In the genomic region with DNA sequence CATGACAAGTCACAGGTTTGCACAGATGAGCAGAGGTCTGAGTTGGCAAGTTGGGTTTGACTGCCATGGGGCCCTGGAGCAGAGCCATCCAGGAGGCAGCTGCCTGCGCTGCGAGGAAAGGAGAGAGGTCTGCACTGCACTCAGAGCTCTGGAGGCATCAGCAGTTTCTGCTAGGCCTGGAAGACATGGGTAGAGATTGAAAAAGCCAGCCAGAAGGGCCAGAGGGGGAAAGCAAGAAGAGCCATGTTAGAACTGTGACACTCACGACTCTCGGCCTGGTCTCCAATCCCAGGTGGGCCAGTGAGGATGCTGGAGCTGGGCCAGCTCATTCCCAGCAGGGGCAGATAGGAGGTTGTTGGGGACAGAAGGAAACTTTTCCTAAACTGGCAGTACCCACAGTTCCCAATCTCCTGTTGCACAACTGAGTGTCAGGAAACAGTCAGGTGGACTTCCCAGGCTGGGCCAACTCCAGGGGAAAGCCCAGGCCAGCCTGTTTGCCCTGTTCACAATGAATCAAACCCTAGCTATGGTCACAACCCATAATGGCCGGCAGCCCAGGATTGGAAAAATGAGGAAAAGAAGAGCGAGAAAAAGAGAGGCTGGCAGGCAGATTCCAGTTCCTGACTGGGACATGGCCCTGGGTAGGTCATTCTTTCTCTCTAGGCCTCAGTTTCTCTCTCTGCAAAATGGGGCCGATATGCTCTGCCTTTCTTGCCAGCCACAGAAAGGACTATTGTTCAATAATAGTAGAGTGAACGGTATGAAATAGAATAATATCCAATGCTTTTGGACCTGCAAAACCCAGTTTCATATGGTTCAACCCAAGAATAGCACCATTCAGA, we compare ENCODE assay signal across 16 cellular contexts. TPM values are rescaled to one million over a fixed set of nuclear protein-coding genes. Genes with fewer than 3 reads are reported as not detected.
DNase-seq lines count a peak whose midpoint lies in the region; ATAC-seq and TF ChIP-seq lines count a peak whose summit lies in the region.
"Had no signal": no experiment of that assay in that cellular context is flagged by ENCODE, and none has a peak within 500 bp of the region (broad histone marks: within the 10 kb centered on the region; RNA-seq: fewer than 3 reads in every experiment).

No MANE protein-coding gene starts in this region.

- H3K79me1 ChIP-seq in mesenchymal stem cell (replicated peaks; ENCODE audit: low read length, poor library complexity, severe bottlenecking): no peaks in the 10 kb centered on the region

- H3K4me1 Mint-ChIP-seq in MCF 10A (ENCODE audit: insufficient read depth, unreplicated experiment) (peaks cover 13% of the 10 kb centered on the region), chondrocyte (ENCODE audit: low read depth) (peaks cover 7% of the 10 kb centered on the region)
- H3K4me1 Mint-ChIP-seq: naive B cell had no signal

- POLR2A ChIA-PET in MCF 10A (lab: Yijun Ruan, JAX): no interaction called here

- H2BK12ac ChIP-seq in mesenchymal stem cell (ENCODE audit: low read length in 2 of 2): no peak overlapping the region

- DNase-seq in MCF 10A (ENCODE audit: unreplicated experiment): peak; percentile 26
- no peak for DNase-seq in mammary epithelial cell
- DNase-seq in chondrocyte (ENCODE audit: low spot score): peak; percentile 55
- DNase-seq in lung (ENCODE audit: low spot score): no peak
- DNase-seq in ureter (ENCODE audit: low spot score): peak; percentile 34
- no peak for DNase-seq in mesenchymal stem cell
- DNase-seq in stimulated activated CD4-positive, alpha-beta T cell treated with anti-CD3 and anti-CD28 coated beads, Interleukin-4, amount 100 ng/mL, for 4 hours: no peak
- no peak for DNase-seq in NCI-H1105 treated with DMSO at 0.1 percent for 48 hours (lab: John Stamatoyannopoulos, UW)
- DNase-seq: activated naive CD4-positive, alpha-beta T cell treated with anti-CD3 and anti-CD28 coated beads, Interleukin-2, amount 10 ng/mL, durations not matched to agents 7 days and 5 days; heart right ventricle; naive B cell; NCI-H1105; right cardiac atrium had no signal

- no peak for TF ChIP-seq CTCF in MCF 10A (IDR thresholded peaks at IDR 0.05; ENCODE audit: unreplicated experiment)
- no peak for TF ChIP-seq CTCF in mammary epithelial cell (conservative IDR thresholded peaks at IDR 0.05 in 1 of 2, IDR thresholded peaks at IDR 0.05 in 1 of 2; ENCODE audit: extremely low read depth in 1 of 2, insufficient read depth in 1 of 2, low read depth in 1 of 2, low read length in 2 of 2)
- TF ChIP-seq CTCF in chondrocyte (IDR thresholded peaks at IDR 0.05): no peak
- no peak for TF ChIP-seq CTCF in lung (IDR thresholded peaks at IDR 0.05; ENCODE audit: control extremely low read depth, extremely low read depth)

- no peaks in the 10 kb centered on the region for H3K79me2 ChIP-seq in mammary epithelial cell (ENCODE audit: insufficient read depth, low read length)

- H3K4me3 Mint-ChIP-seq in MCF 10A (ENCODE audit: unreplicated experiment) (no peak overlapping the region), chondrocyte (ENCODE audit: unreplicated experiment) (no peak overlapping the region)
- H3K4me3 Mint-ChIP-seq: activated naive CD4-positive, alpha-beta T cell treated with anti-CD3 and anti-CD28 coated beads, Interleukin-2, amount 10 ng/mL, durations not matched to agents 7 days and 5 days; naive B cell had no signal

- in situ Hi-C loops in mammary epithelial cell (cut with MboI; ENCODE audit: low sequenced_read_pairs in 2 of 2): no loop called here

- no peaks in the 10 kb centered on the region for H3K27me3 ChIP-seq in mammary epithelial cell (ENCODE audit: insufficient read depth, low read length)
- H3K27me3 ChIP-seq in lung (ENCODE audit: control insufficient read depth, insufficient read depth): no peaks in the 10 kb centered on the region
- peaks cover 0 to 5% of the 10 kb centered on the region in 2 experiments for H3K27me3 ChIP-seq in mesenchymal stem cell (ENCODE audit: control insufficient read depth in 1 of 2, insufficient read depth in 1 of 2, low read length in 2 of 2)
- H3K27me3 ChIP-seq: cardiac muscle cell, SJSA1 had no signal

- H3K4me1 ChIP-seq in mammary epithelial cell (ENCODE audit: insufficient read depth, low read length) (no peaks in the 10 kb centered on the region), lung (ENCODE audit: control insufficient read depth in 2 of 2, insufficient read depth in 2 of 2, low read length in 2 of 2) (no peaks in the 10 kb centered on the region), mesenchymal stem cell (ENCODE audit: control insufficient read depth, insufficient read depth, low read depth, low read length) (peaks cover 3% of the 10 kb centered on the region)

- no peak overlapping the region for H2AFZ ChIP-seq in mammary epithelial cell (ENCODE audit: low read depth, low read length)
- H2AFZ ChIP-seq in mesenchymal stem cell (ENCODE audit: low read depth, low read length): no peak overlapping the region

- H3K36me3 ChIP-seq in mammary epithelial cell (ENCODE audit: insufficient read depth, low read length) (peaks cover 2% of the 10 kb centered on the region), lung (ENCODE audit: control insufficient read depth in 2 of 2, insufficient read depth in 2 of 2, low read length in 2 of 2) (peaks cover 0 to 3% of the 10 kb centered on the region in 2 donors), mesenchymal stem cell (ENCODE audit: control insufficient read depth in 1 of 2, insufficient read depth in 2 of 2, low read depth in 1 of 2, low read length in 2 of 2) (peaks cover 5 to 18% of the 10 kb centered on the region in 2 experiments)
- H3K36me3 ChIP-seq: cardiac muscle cell, SJSA1 had no signal

- H3K36me3 Mint-ChIP-seq in MCF 10A (ENCODE audit: insufficient read depth, unreplicated experiment) (no peaks in the 10 kb centered on the region), chondrocyte (ENCODE audit: low read depth) (peaks cover 10% of the 10 kb centered on the region)
- H3K36me3 Mint-ChIP-seq: activated naive CD4-positive, alpha-beta T cell treated with anti-CD3 and anti-CD28 coated beads, Interleukin-2, amount 10 ng/mL, durations not matched to agents 7 days and 5 days had no signal

- H2AK5ac ChIP-seq in mesenchymal stem cell (ENCODE audit: low read length, severe bottlenecking): no peak overlapping the region

- H3K27ac ChIP-seq in mammary epithelial cell (ENCODE audit: insufficient read depth, low read depth, low read length) (no peak overlapping the region), lung (ENCODE audit: low read depth in 1 of 2, low read length in 1 of 2) (no peak overlapping the region), mesenchymal stem cell (ENCODE audit: low read length, poor library complexity, severe bottlenecking) (no peak overlapping the region)
- H3K27ac ChIP-seq: cardiac muscle cell, heart right ventricle, SJSA1 had no signal

- H3K4me2 ChIP-seq in mammary epithelial cell (ENCODE audit: insufficient read depth, low read depth, low read length) (no peak overlapping the region), mesenchymal stem cell (ENCODE audit: low read length, poor library complexity, severe bottlenecking) (no peak overlapping the region)

- no peak overlapping the region for H4K91ac ChIP-seq in mesenchymal stem cell (ENCODE audit: low read length)

- H4K20me1 ChIP-seq in mammary epithelial cell (ENCODE audit: insufficient read depth, low read length): no peaks in the 10 kb centered on the region

- no peak overlapping the region for H3K4me3 ChIP-seq in mammary epithelial cell (replicated peaks in 1 of 3; ENCODE audit: insufficient read depth in 1 of 3, low read depth in 2 of 3, low read length in 3 of 3)
- H3K4me3 ChIP-seq in lung: no peak overlapping the region
- no peak overlapping the region for H3K4me3 ChIP-seq in mesenchymal stem cell (ENCODE audit: insufficient read depth in 1 of 2, low read depth in 1 of 2, low read length in 2 of 2)
- H3K4me3 ChIP-seq: cardiac muscle cell, heart right ventricle, SJSA1 had no signal

- H3K9ac ChIP-seq in mammary epithelial cell (ENCODE audit: insufficient read depth, low read length) (no peak overlapping the region), mesenchymal stem cell (ENCODE audit: low read length) (no peak overlapping the region)

- H2BK120ac ChIP-seq in mesenchymal stem cell (ENCODE audit: low read depth, low read length): no peak overlapping the region

- no peak overlapping the region for H3K14ac ChIP-seq in mesenchymal stem cell (ENCODE audit: low read length in 2 of 2)

- H3K27ac Mint-ChIP-seq in MCF 10A (ENCODE audit: low read depth, unreplicated experiment) (no peak overlapping the region), chondrocyte (ENCODE audit: unreplicated experiment) (no peak overlapping the region)

- H3K27me3 Mint-ChIP-seq in MCF 10A (ENCODE audit: insufficient read depth, unreplicated experiment): no peaks in the 10 kb centered on the region
- H3K27me3 Mint-ChIP-seq in chondrocyte (ENCODE audit: low read depth): no peaks in the 10 kb centered on the region

- BruUV-seq in MCF 10A (replicated peaks; lab: Mats Ljungman, UMichigan) (no TSS peak), mammary epithelial cell (replicated peaks; lab: Mats Ljungman, UMichigan) (no TSS peak)

- no peak overlapping the region for H3K4ac ChIP-seq in mesenchymal stem cell (ENCODE audit: low read depth in 1 of 2, low read length in 2 of 2)

- no peak overlapping the region for H2BK15ac ChIP-seq in mesenchymal stem cell (ENCODE audit: low read depth, poor library complexity, severe bottlenecking)

- no peak overlapping the region for H4K8ac ChIP-seq in mesenchymal stem cell (ENCODE audit: low read length)

- no peaks in the 10 kb centered on the region for H3K9me3 Mint-ChIP-seq in MCF 10A (ENCODE audit: unreplicated experiment)
- no peaks in the 10 kb centered on the region for H3K9me3 Mint-ChIP-seq in chondrocyte (ENCODE audit: low read depth)
- H3K9me3 Mint-ChIP-seq: activated naive CD4-positive, alpha-beta T cell treated with anti-CD3 and anti-CD28 coated beads, Interleukin-2, amount 10 ng/mL, durations not matched to agents 7 days and 5 days had no signal

- no peaks in the 10 kb centered on the region for H3K9me3 ChIP-seq in mammary epithelial cell (replicated peaks; ENCODE audit: insufficient read depth, low read length)
- H3K9me3 ChIP-seq in lung (ENCODE audit: control insufficient read depth in 2 of 2, insufficient read depth in 1 of 2, low read length in 1 of 2): no peaks in the 10 kb centered on the region
- H3K9me3 ChIP-seq in mesenchymal stem cell (ENCODE audit: control insufficient read depth, low read length): no peaks in the 10 kb centered on the region
- H3K9me3 ChIP-seq: SJSA1 had no signal

- ATAC-seq in lung (ENCODE audit: insufficient read depth, low FRiP score): peak; percentile 30
- ATAC-seq: left colon, right cardiac atrium had no signal

- no peak overlapping the region for H2BK5ac ChIP-seq in mesenchymal stem cell (ENCODE audit: low read depth, low read length, poor library complexity, severe bottlenecking)

- H3K23ac ChIP-seq in mesenchymal stem cell (ENCODE audit: low read length in 2 of 2): no peak overlapping the region

- CTCF ChIA-PET in MCF 10A (lab: Yijun Ruan, JAX): interaction anchor here (0.8 to 1.5 kb wide), 3 partner anchors 23 to 233 kb away, joined by 3 to 7 read pairs (median 4); no protein-coding TSS in a partner anchor
- CTCF ChIA-PET in mammary epithelial cell (lab: Charles Lee; ENCODE audit: low non-redundant PET): no interaction called here

- dilution Hi-C loops in mammary epithelial cell (cut with HindIII; ENCODE audit: low sequenced_read_pairs): no loop called here

- no peak overlapping the region for H3K18ac ChIP-seq in mesenchymal stem cell (ENCODE audit: low read depth in 1 of 2, low read length in 2 of 2)

- intact Hi-C loops in MCF 10A (cut with micrococcal nuclease) (no loop called here), mammary epithelial cell (cut with micrococcal nuclease) (no loop called here)

- 95% methylated on average over 6 of the region's 8 CpGs for WGBS in mammary epithelial cell (ENCODE audit: low coverage, missing lambda C conversion rate)
- WGBS in lung, 2 donors: 84 to 89% methylated on average over 8 of the region's 8 CpGs
- 95% methylated on average over 8 of the region's 8 CpGs for WGBS in mesenchymal stem cell

RNA-seq across cellular contexts. Expression of gene ORM1, which starts 7.8 kb away (rescaled TPM):
- total RNA-seq in MCF 10A (2022) (not detected in 2 replicates), mammary epithelial cell (not detected), chondrocyte (not detected in 3 replicates), lung (10 to 100 TPM; 22.4 to 89.6 TPM), ureter (3.3 TPM)
- polyA plus RNA-seq in mammary epithelial cell (not detected), lung (1,000 to 10,000 TPM in 1 of 2 donors, 100 to 1,000 TPM in 1; 278 to 1,249 TPM)
- polyA minus RNA-seq in mammary epithelial cell: not detected
- polyA plus RNA-seq in mesenchymal stem cell (2013, experiment 1 of 2): not detected
- not detected for polyA plus RNA-seq in mesenchymal stem cell (2013, experiment 2 of 2)
- total RNA-seq: cardiac muscle cell, left colon, SJSA1 had no signal

RNA-seq across cellular contexts. Expression of gene ORM2, which starts 14.6 kb away (rescaled TPM):
- total RNA-seq in MCF 10A (2022) (not detected in 2 replicates), mammary epithelial cell (not detected), chondrocyte (not detected in 3 replicates), lung (10 to 100 TPM in 1 of 2 donors, under 1 TPM in 1; 0.77 to 24.9 TPM), ureter (not detected)
- polyA plus RNA-seq in mammary epithelial cell (not detected), lung (100 to 1,000 TPM in 1 of 2 donors, 10 to 100 TPM in 1; 70.2 to 215 TPM)
- not detected for polyA minus RNA-seq in mammary epithelial cell
- not detected for polyA plus RNA-seq in mesenchymal stem cell (2013, experiment 1 of 2)
- not detected for polyA plus RNA-seq in mesenchymal stem cell (2013, experiment 2 of 2)
- total RNA-seq: cardiac muscle cell, heart right ventricle, left colon, right cardiac atrium, SJSA1 had no signal
- polyA plus RNA-seq: cardiac muscle cell had no signal

Comparison
In these comparisons a context has a peak if more than half of its experiments do, and no peak if none do; other contexts are left out.
1. DNase-seq: peak in MCF 10A (single experiment), chondrocyte (single experiment) and ureter (single experiment); none in mammary epithelial cell (single experiment), lung (single experiment), mesenchymal stem cell (single experiment), stimulated activated CD4-positive, alpha-beta T cell treated with anti-CD3 and anti-CD28 coated beads, Interleukin-4, amount 100 ng/mL, for 4 hours (0 of 2) and NCI-H1105 treated with DMSO at 0.1 percent for 48 hours (single experiment).